Comparison of ENCODE assay signal across 28 cellular contexts in genomic region chr18:29711931-29712330, GRCh38.
DNase-seq lines count a peak whose midpoint lies in the region; ATAC-seq and TF ChIP-seq lines count a peak whose summit lies in the region.
"Had no signal": no experiment of that assay in that cellular context is flagged by ENCODE, and none has a peak within 500 bp of the region (broad histone marks: within the 10 kb centered on the region; RNA-seq: fewer than 3 reads in every experiment).

No MANE protein-coding gene starts in this region.

- ATAC-seq in Right ventricle myocardium inferior (no peak), heart right ventricle (no peak)
- ATAC-seq: activated T-cell treated with anti-CD3 and anti-CD28 coated beads, Interleukin-2, amount 50 U/mL, for 4 hours; naive thymus-derived CD8-positive, alpha-beta T cell; stimulated activated effector memory CD8-positive, alpha-beta T cell treated with anti-CD3 and anti-CD28 coated beads, Interleukin-12 subunit alpha, Interleukin-12 subunit beta, amount 100 ng/mL, for 72 hours; T-helper 17 cell had no signal

- H3K27ac ChIP-seq in heart right ventricle (no peak overlapping the region), brain microvascular endothelial cell (no peak overlapping the region), spleen (no peak overlapping the region)
- H3K27ac ChIP-seq: adrenal gland, BLaER1 had no signal

- DNase-seq in Right ventricle myocardium inferior (ENCODE audit: missing footprints) = peak; percentile 48
- no peak for DNase-seq in heart right ventricle
- DNase-seq in NCI-H146 treated with DMSO at 0.1 percent for 48 hours (lab: John Stamatoyannopoulos, UW; ENCODE audit: unreplicated experiment) = peak; percentile 37
- DNase-seq in iPS DF 19.7 (ENCODE audit: low read depth, low spot score) = peak; percentile 93
- no peak for DNase-seq in brain microvascular endothelial cell
- no peak for DNase-seq in foreskin fibroblast
- no peak for DNase-seq in spleen
- DNase-seq: ACHN; activated CD4-positive, alpha-beta T cell treated with anti-CD3 and anti-CD28 coated beads for 4 hours; activated naive CD4-positive, alpha-beta T cell treated with Interleukin-2 at 50 U/mL for 16 hours; activated T-cell treated with anti-CD3 and anti-CD28 coated beads, Interleukin-2, amount 50 U/mL, for 4 hours; adrenal gland; Calu3; effector CD8-positive, alpha-beta T cell; erythroblast; Karpas-422; midbrain; naive thymus-derived CD8-positive, alpha-beta T cell; NCI-H1048; NCI-H187 treated with DMSO at 0.1 percent for 48 hours; retina; SK-N-SH; stimulated activated CD4-positive, alpha-beta T cell treated with anti-CD3 and anti-CD28 coated beads, Interleukin-2, amount 100 ng/mL, for 48 hours; substantia nigra; T-helper 17 cell had no signal

- no peaks in the 10 kb centered on the region for H3K27me3 ChIP-seq in heart right ventricle
- H3K27me3 ChIP-seq in brain microvascular endothelial cell (replicated peaks) = no peaks in the 10 kb centered on the region
- no peaks in the 10 kb centered on the region for H3K27me3 ChIP-seq in spleen (replicated peaks in 1 of 7)
- H3K27me3 ChIP-seq: adrenal gland, BLaER1 had no signal

- H3K4me3 ChIP-seq in heart right ventricle (no peak overlapping the region), brain microvascular endothelial cell (ENCODE audit: low read depth, low read length) (no peak overlapping the region), foreskin fibroblast (ENCODE audit: low read depth in 1 of 2, low read length in 2 of 2) (no peak overlapping the region), spleen (no peak overlapping the region)
- H3K4me3 ChIP-seq: adrenal gland, BLaER1, smooth muscle cell had no signal

- in situ Hi-C loops in brain microvascular endothelial cell (cut with HindIII; ENCODE audit: low pct_ligation_motif_present, low sequenced_read_pairs) = no loop called here

- TF ChIP-seq CTCF in heart right ventricle (IDR thresholded peaks at IDR 0.05) (no peak), brain microvascular endothelial cell (IDR thresholded peaks at IDR 0.05; ENCODE audit: low read depth, low read length, missing control alignments) (no peak), foreskin fibroblast (IDR thresholded peaks at IDR 0.05; ENCODE audit: low read depth, low read length) (no peak), spleen (IDR thresholded peaks at IDR 0.05 in 8 of 11, conservative IDR thresholded peaks at IDR 0.05 in 3 of 11) (no peak)

- 84 to 89% methylated on average over 8 of the region's 8 CpGs for WGBS in heart right ventricle, 2 donors
- whole genome bisulfite sequencing in spleen, 5 donors = 76 to 92% (median 80%) methylated on average over 8 of the region's 8 CpGs

- no peak for TF ChIP-seq POLR2A in spleen (IDR thresholded peaks at IDR 0.05)

- H3K4me1 ChIP-seq in heart right ventricle (no peaks in the 10 kb centered on the region), spleen (no peaks in the 10 kb centered on the region)
- H3K4me1 ChIP-seq: adrenal gland had no signal

- intact Hi-C loops in Right ventricle myocardium inferior (cut with DNase I) = no loop called here
- intact Hi-C loops in heart right ventricle (cut with DNase I) = loop anchor here in 1 of 10 donors (10.0 kb wide), 1 partner anchor 83 kb away; no protein-coding TSS in a partner anchor
- intact Hi-C loops in spleen (cut with DNase I; ENCODE audit: low total_unique reads) = no loop called here

- H3K36me3 ChIP-seq in heart right ventricle = no peaks in the 10 kb centered on the region
- no peaks in the 10 kb centered on the region for H3K36me3 ChIP-seq in brain microvascular endothelial cell (replicated peaks)
- no peaks in the 10 kb centered on the region for H3K36me3 ChIP-seq in spleen
- H3K36me3 ChIP-seq: adrenal gland, BLaER1 had no signal

- peaks cover 0 to 19% (median 0%) of the 10 kb centered on the region in 11 donors for H3K9me3 ChIP-seq in heart right ventricle
- H3K9me3 ChIP-seq in spleen = peaks cover 0 to 9% (median 2%) of the 10 kb centered on the region in 8 donors
- H3K9me3 ChIP-seq: adrenal gland, BLaER1, SK-N-SH had no signal

Comparison
In these comparisons a context has a peak if more than half of its experiments do, and no peak if none do; other contexts are left out.
1. DNase-seq: peak in Right ventricle myocardium inferior (single experiment), NCI-H146 treated with DMSO at 0.1 percent for 48 hours (single experiment) and iPS DF 19.7 (single experiment); none in heart right ventricle (0 of 2), brain microvascular endothelial cell (single experiment), foreskin fibroblast (0 of 2) and spleen (single experiment).